ENCODE assay signal across 1 cellular context in genomic region chr2:201579536-201579935, GRCh38.
TF ChIP-seq lines count a peak whose summit lies in the region.

No MANE protein-coding gene starts in this region.

TF ChIP-seq in SK-N-SH treated with all-trans-retinoic acid at 6 μM for 48 hours, 23 proteins besides CTCF, POLR2A, EP300 and RAD21 (continued from another document):
- TF ChIP-seq, protein P1, sequence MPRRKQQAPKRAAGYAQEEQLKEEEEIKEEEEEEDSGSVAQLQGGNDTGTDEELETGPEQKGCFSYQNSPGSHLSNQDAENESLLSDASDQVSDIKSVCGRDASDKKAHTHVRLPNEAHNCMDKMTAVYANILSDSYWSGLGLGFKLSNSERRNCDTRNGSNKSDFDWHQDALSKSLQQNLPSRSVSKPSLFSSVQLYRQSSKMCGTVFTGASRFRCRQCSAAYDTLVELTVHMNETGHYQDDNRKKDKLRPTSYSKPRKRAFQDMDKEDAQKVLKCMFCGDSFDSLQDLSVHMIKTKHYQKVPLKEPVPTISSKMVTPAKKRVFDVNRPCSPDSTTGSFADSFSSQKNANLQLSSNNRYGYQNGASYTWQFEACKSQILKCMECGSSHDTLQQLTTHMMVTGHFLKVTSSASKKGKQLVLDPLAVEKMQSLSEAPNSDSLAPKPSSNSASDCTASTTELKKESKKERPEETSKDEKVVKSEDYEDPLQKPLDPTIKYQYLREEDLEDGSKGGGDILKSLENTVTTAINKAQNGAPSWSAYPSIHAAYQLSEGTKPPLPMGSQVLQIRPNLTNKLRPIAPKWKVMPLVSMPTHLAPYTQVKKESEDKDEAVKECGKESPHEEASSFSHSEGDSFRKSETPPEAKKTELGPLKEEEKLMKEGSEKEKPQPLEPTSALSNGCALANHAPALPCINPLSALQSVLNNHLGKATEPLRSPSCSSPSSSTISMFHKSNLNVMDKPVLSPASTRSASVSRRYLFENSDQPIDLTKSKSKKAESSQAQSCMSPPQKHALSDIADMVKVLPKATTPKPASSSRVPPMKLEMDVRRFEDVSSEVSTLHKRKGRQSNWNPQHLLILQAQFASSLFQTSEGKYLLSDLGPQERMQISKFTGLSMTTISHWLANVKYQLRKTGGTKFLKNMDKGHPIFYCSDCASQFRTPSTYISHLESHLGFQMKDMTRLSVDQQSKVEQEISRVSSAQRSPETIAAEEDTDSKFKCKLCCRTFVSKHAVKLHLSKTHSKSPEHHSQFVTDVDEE (CRISPR knock-in tag; IDR thresholded peaks at IDR 0.05): no peak
- TF ChIP-seq GLIS3 (CRISPR knock-in tag; IDR thresholded peaks at IDR 0.05) (no peak), PPARA (CRISPR knock-in tag; IDR thresholded peaks at IDR 0.05; ENCODE audit: borderline replicate concordance) (no peak), ZFP3 (CRISPR knock-in tag; IDR thresholded peaks at IDR 0.05) (no peak), ISL1 (CRISPR knock-in tag; IDR thresholded peaks at IDR 0.05) (no peak), BACH2 (CRISPR knock-in tag; IDR thresholded peaks at IDR 0.05; ENCODE audit: borderline replicate concordance) (no peak), TCF4 (CRISPR knock-in tag; IDR thresholded peaks at IDR 0.05; ENCODE audit: borderline replicate concordance) (no peak), SNAI2 (CRISPR knock-in tag; IDR thresholded peaks at IDR 0.05) (no peak), RARB (CRISPR knock-in tag; IDR thresholded peaks at IDR 0.05) (no peak), CREB5 (CRISPR knock-in tag; IDR thresholded peaks at IDR 0.05; ENCODE audit: low read depth) (no peak), ZC3H10 (CRISPR knock-in tag; IDR thresholded peaks at IDR 0.05) (no peak), ESRRG (CRISPR knock-in tag; IDR thresholded peaks at IDR 0.05) (no peak), TOX (CRISPR knock-in tag; IDR thresholded peaks at IDR 0.05; ENCODE audit: borderline replicate concordance) (no peak), ZFP30 (CRISPR knock-in tag; IDR thresholded peaks at IDR 0.05) (no peak)
- TF ChIP-seq, protein P2, sequence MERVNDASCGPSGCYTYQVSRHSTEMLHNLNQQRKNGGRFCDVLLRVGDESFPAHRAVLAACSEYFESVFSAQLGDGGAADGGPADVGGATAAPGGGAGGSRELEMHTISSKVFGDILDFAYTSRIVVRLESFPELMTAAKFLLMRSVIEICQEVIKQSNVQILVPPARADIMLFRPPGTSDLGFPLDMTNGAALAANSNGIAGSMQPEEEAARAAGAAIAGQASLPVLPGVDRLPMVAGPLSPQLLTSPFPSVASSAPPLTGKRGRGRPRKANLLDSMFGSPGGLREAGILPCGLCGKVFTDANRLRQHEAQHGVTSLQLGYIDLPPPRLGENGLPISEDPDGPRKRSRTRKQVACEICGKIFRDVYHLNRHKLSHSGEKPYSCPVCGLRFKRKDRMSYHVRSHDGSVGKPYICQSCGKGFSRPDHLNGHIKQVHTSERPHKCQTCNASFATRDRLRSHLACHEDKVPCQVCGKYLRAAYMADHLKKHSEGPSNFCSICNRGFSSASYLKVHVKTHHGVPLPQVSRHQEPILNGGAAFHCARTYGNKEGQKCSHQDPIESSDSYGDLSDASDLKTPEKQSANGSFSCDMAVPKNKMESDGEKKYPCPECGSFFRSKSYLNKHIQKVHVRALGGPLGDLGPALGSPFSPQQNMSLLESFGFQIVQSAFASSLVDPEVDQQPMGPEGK (CRISPR knock-in tag; IDR thresholded peaks at IDR 0.05; ENCODE audit: borderline replicate concordance): no peak
